17 cellular contexts compared by ENCODE assay signal in the genomic region with DNA sequence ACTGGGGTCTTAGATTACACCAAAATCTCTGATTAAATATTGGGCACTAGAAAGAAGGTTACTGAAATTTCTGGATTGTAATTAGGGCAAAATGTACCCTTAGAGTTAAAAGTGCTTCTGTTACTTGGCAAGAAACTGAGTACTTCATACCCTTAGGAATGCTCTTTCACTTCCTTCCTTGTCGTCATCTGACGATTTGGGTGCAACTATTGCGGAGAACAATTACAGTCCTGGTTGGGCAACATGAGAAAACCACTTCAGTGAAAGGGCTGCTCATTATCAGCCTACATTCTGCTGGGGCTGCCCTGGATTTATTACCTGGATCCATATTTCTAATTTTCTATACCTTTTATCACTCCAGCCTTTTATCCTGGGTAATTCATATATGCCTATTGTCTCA.
DNase-seq lines count a peak whose midpoint lies in the region; ATAC-seq and TF ChIP-seq lines count a peak whose summit lies in the region.
"Had no signal": no experiment of that assay in that cellular context is flagged by ENCODE, and none has a peak within 500 bp of the region (broad histone marks: within the 10 kb centered on the region; RNA-seq: fewer than 3 reads in every experiment).

No MANE protein-coding gene starts in this region.

- DNase-seq in SKM-1 (lab: John Stamatoyannopoulos, UW; ENCODE audit: unreplicated experiment), result peak; percentile 1
- no peak for DNase-seq in SKM-1 treated with dmso at 0.1 percent for 144 hours (lab: John Stamatoyannopoulos, UW; ENCODE audit: unreplicated experiment)
- DNase-seq in NCI-H226, result peak; percentile 36
- DNase-seq in lower lobe of right lung, result no peak
- no peak for DNase-seq in osteoblast (ENCODE audit: insufficient read length, low spot score, missing footprints)
- no peak for DNase-seq in GM10266 (ENCODE audit: extremely low spot score)
- DNase-seq in MM.1S, result no peak
- DNase-seq: KBM-7, NCI-H1092, NCI-H1436 treated with DMSO at 0.1 percent for 48 hours, NCI-H1930, NCI-H345, NCI-H524 treated with DMSO at 0.1 percent for 48 hours, NCI-H82, Right ventricle myocardium superior, SW 1271, T-helper 17 cell had no signal

- no peaks in the 10 kb centered on the region for H3F3A ChIP-seq in MM.1S (ENCODE audit: insufficient read depth, low read length)

- H2AFZ ChIP-seq in osteoblast (ENCODE audit: low read length) (no peak overlapping the region), MM.1S (ENCODE audit: low read length) (no peak overlapping the region)

- H3K4me3 ChIP-seq in lower lobe of right lung, result no peak overlapping the region
- H3K4me3 ChIP-seq in osteoblast (ENCODE audit: insufficient read depth, low read length), result no peak overlapping the region
- no peak overlapping the region for H3K4me3 ChIP-seq in MM.1S (ENCODE audit: low read length)

- no peaks in the 10 kb centered on the region for H3K79me2 ChIP-seq in osteoblast (ENCODE audit: insufficient read depth, low read length)
- H3K79me2 ChIP-seq in MM.1S (ENCODE audit: low read length), result no peaks in the 10 kb centered on the region

- H4K20me1 ChIP-seq in osteoblast (ENCODE audit: insufficient read depth, low read length), result no peaks in the 10 kb centered on the region
- H4K20me1 ChIP-seq in MM.1S (ENCODE audit: insufficient read depth, low read length), result no peaks in the 10 kb centered on the region

- TF ChIP-seq CTCF in lower lobe of right lung (IDR thresholded peaks at IDR 0.05), result no peak
- TF ChIP-seq CTCF in osteoblast (IDR thresholded peaks at IDR 0.05; ENCODE audit: extremely low read depth, low read depth, low read length), result no peak
- TF ChIP-seq CTCF in GM10266 (IDR thresholded peaks at IDR 0.05; ENCODE audit: control insufficient read depth, insufficient read depth, low read depth, missing control alignments), result no peak
- TF ChIP-seq CTCF in MM.1S (IDR thresholded peaks at IDR 0.05; ENCODE audit: low read length), result no peak

- H3K4me1 ChIP-seq in lower lobe of right lung (no peaks in the 10 kb centered on the region), osteoblast (ENCODE audit: insufficient read depth, low read length) (no peaks in the 10 kb centered on the region), MM.1S (ENCODE audit: low read length) (no peaks in the 10 kb centered on the region)

- H3K9me2 ChIP-seq in MM.1S (replicated peaks; ENCODE audit: insufficient read depth, low read length), result no peaks in the 10 kb centered on the region

- intact Hi-C loops in lower lobe of right lung (cut with DNase I), result no loop called here

- H3K27ac ChIP-seq in lower lobe of right lung (no peak overlapping the region), osteoblast (ENCODE audit: low read depth, low read length) (no peak overlapping the region), MM.1S (ENCODE audit: low read length) (no peak overlapping the region)

- H3K9me3 ChIP-seq in lower lobe of right lung (no peaks in the 10 kb centered on the region), osteoblast (ENCODE audit: low read depth, low read length) (peaks cover 2% of the 10 kb centered on the region), MM.1S (replicated peaks; ENCODE audit: insufficient read depth, low read length) (no peaks in the 10 kb centered on the region)

- H3K9ac ChIP-seq in MM.1S (ENCODE audit: low read length), result no peak overlapping the region

- ATAC-seq in lower lobe of right lung, result peak; percentile 78 to 96
- ATAC-seq: T-helper 17 cell had no signal

- H3K27me3 ChIP-seq in lower lobe of right lung (ENCODE audit: low read depth), result no peaks in the 10 kb centered on the region
- H3K27me3 ChIP-seq in osteoblast (ENCODE audit: insufficient read depth, low read length), result no peaks in the 10 kb centered on the region
- H3K27me3 ChIP-seq in MM.1S (replicated peaks; ENCODE audit: insufficient read depth, low read length), result no peaks in the 10 kb centered on the region

- H3K36me3 ChIP-seq in lower lobe of right lung (no peaks in the 10 kb centered on the region), osteoblast (ENCODE audit: insufficient read depth, low read length) (no peaks in the 10 kb centered on the region), MM.1S (replicated peaks; ENCODE audit: insufficient read depth, low read length) (no peaks in the 10 kb centered on the region)

- H3K4me2 ChIP-seq in osteoblast (ENCODE audit: insufficient read depth, low read length) (no peak overlapping the region), MM.1S (ENCODE audit: low read depth, low read length) (no peak overlapping the region)

Comparison
In these comparisons a context has a peak if more than half of its experiments do, and no peak if none do; other contexts are left out.
1. DNase-seq: peak in SKM-1 (single experiment) and NCI-H226 (single experiment); none in SKM-1 treated with dmso at 0.1 percent for 144 hours (single experiment), lower lobe of right lung (single experiment), osteoblast (single experiment), GM10266 (single experiment) and MM.1S (single experiment).